11 cellular contexts compared by ENCODE assay signal in the genomic region with DNA sequence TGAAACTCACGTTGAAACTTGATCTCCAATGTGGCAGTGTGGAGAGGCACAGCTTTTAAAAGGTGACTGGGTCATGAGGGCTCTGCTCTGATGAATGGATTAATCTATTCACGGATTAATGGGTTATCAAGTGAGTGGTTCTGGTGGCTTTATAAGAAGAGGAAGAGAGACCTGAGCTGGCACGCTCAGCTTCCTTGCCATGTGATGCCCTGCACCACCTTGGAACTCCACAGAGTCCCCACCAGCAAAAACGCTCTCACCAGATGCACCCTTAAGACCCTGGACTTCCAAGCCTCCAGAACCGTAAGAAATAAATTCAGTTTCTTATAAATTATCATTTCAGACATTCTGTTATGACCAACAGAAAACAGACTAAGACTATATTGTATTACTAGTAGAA. TPM values are rescaled to one million over a fixed set of nuclear protein-coding genes. Genes with fewer than 3 reads are reported as not detected.
DNase-seq lines count a peak whose midpoint lies in the region; ATAC-seq and TF ChIP-seq lines count a peak whose summit lies in the region.
"Had no signal": no experiment of that assay in that cellular context is flagged by ENCODE, and none has a peak within 500 bp of the region (broad histone marks: within the 10 kb centered on the region; RNA-seq: fewer than 3 reads in every experiment).

No MANE protein-coding gene starts in this region.

- no peaks in the 10 kb centered on the region for H3K27me3 ChIP-seq in cardiac muscle cell

- peak overlapping the region; percentile 89 to 93 (median 93) for H3K4me3 Mint-ChIP-seq in T-cell
- peak overlapping the region; percentile 87 to 93 (median 91) for H3K4me3 Mint-ChIP-seq in immature natural killer cell
- peak overlapping the region; percentile 81 for H3K4me3 Mint-ChIP-seq in type B pancreatic cell

- CTCF ChIA-PET in T-cell (lab: Charles Lee): no interaction called here

- peak overlapping the region; percentile 78 to 80 for H3K27ac Mint-ChIP-seq in T-cell
- peak overlapping the region; percentile 30 to 90 (median 82) for H3K27ac Mint-ChIP-seq in immature natural killer cell
- no peak overlapping the region for H3K27ac Mint-ChIP-seq in type B pancreatic cell

- H3K4me1 ChIP-seq in cardiac muscle cell (ENCODE audit: low read depth): peaks cover 26% of the 10 kb centered on the region

- TF ChIP-seq CTCF in cardiac muscle cell (IDR thresholded peaks at IDR 0.05; ENCODE audit: low read depth, low read length) (no peak), type B pancreatic cell (conservative IDR thresholded peaks at IDR 0.05) (no peak), GM13977 (IDR thresholded peaks at IDR 0.05; ENCODE audit: extremely low read depth, insufficient read depth, missing control alignments) (no peak)

- POLR2A ChIA-PET in T-cell (lab: Charles Lee): interaction anchor here (0.6 to 1.0 kb wide), 4 partner anchors 10 to 869 kb away, joined by 3 to 7 read pairs (median 3); no protein-coding TSS in a partner anchor

- H3K36me3 Mint-ChIP-seq in T-cell: peaks cover 13% of the 10 kb centered on the region
- no peaks in the 10 kb centered on the region for H3K36me3 Mint-ChIP-seq in immature natural killer cell
- H3K36me3 Mint-ChIP-seq in type B pancreatic cell: peaks cover 8% of the 10 kb centered on the region

- no peak overlapping the region for H3K27ac ChIP-seq in cardiac muscle cell

- no peak for ATAC-seq in left ventricle myocardium superior
- ATAC-seq in T-cell (replicated peaks in 1 of 4): peak in 1 of 4 experiments; percentile 8
- ATAC-seq in HG03095 (IDR thresholded peaks at IDR 0.05; ENCODE audit: unreplicated experiment): no peak

- H3K9me3 Mint-ChIP-seq in T-cell (no peaks in the 10 kb centered on the region), immature natural killer cell (no peaks in the 10 kb centered on the region), type B pancreatic cell (no peaks in the 10 kb centered on the region)

- H3K27me3 Mint-ChIP-seq in T-cell (no peaks in the 10 kb centered on the region), immature natural killer cell (ENCODE audit: low read depth in 3 of 3) (peaks cover 0 to 4% (median 4%) of the 10 kb centered on the region in 3 donors), type B pancreatic cell (peaks cover 3% of the 10 kb centered on the region)

- in situ Hi-C loops in GM13977 (cut with MboI; ENCODE audit: low pct_unique_long_range_greater_than_20kb, low sequenced_read_pairs, unreplicated experiment): loop anchor here (25.0 kb wide), 2 partner anchors 403 to 853 kb away; a partner anchor contains a TSS

- intact Hi-C loops in left ventricle myocardium superior (cut with micrococcal nuclease): no loop called here

- H3K4me1 Mint-ChIP-seq in T-cell: peaks cover 65 to 77% (median 75%) of the 10 kb centered on the region in 3 donors
- H3K4me1 Mint-ChIP-seq in immature natural killer cell: peaks cover 83 to 86% of the 10 kb centered on the region in 2 donors
- H3K4me1 Mint-ChIP-seq in type B pancreatic cell (ENCODE audit: unreplicated experiment): peaks cover 35% of the 10 kb centered on the region

- H3K9me3 ChIP-seq in cardiac muscle cell (ENCODE audit: low read depth): no peaks in the 10 kb centered on the region

- DNase-seq in cardiac muscle cell (ENCODE audit: low read depth in 1 of 2, low spot score in 1 of 2): no peak
- no peak for DNase-seq in left ventricle myocardium superior
- DNase-seq in T-cell: no peak
- DNase-seq in immature natural killer cell: no peak
- no peak for DNase-seq in type B pancreatic cell (ENCODE audit: extremely low spot score, unreplicated experiment)
- no peak for DNase-seq in Kasumi-1 (lab: John Stamatoyannopoulos, UW)
- no peak for DNase-seq in GM13977 (ENCODE audit: low spot score)
- DNase-seq: activated effector memory CD4-positive, alpha-beta T cell treated with Interleukin-2 at 50 U/mL for 16 hours; AML-193 had no signal

- H3K4me3 ChIP-seq in cardiac muscle cell: peak overlapping the region; percentile 65

- H3K36me3 ChIP-seq in cardiac muscle cell: no peaks in the 10 kb centered on the region

RNA-seq across cellular contexts. Expression of a gene that starts 2.6 kb away (rescaled TPM):
- total RNA-seq in cardiac muscle cell (127 and 474 TPM in 2 replicates), left ventricle myocardium superior (33.7 TPM), T-cell (100 to 1,000 TPM; 113 to 154 (median 123) TPM), type B pancreatic cell (ENCODE audit: low replicate concordance) (25.7 and 37.5 TPM in 2 replicates)
- polyA plus RNA-seq in cardiac muscle cell (63.0 and 87.0 TPM in 2 replicates), immature natural killer cell (100 to 1,000 TPM; 118 to 123 (median 120) TPM)

RNA-seq across cellular contexts. Expression of a gene that starts 43.2 kb away (rescaled TPM):
- total RNA-seq in cardiac muscle cell: not detected in 2 replicates
- polyA plus RNA-seq in cardiac muscle cell: 0.19 and 0.24 TPM in 2 replicates
- 603 TPM for total RNA-seq in left ventricle myocardium superior
- total RNA-seq in T-cell: under 1 TPM in 1 of 5 donors, not detected in 4; 0.55 TPM
- not detected for polyA plus RNA-seq in immature natural killer cell
- total RNA-seq in type B pancreatic cell (ENCODE audit: low replicate concordance): 0.57 and 1.6 TPM in 2 replicates
- total RNA-seq: T-helper 2 cell treated with Interferon-gamma antibody and Interleukin-4, amounts not matched to agents 100 ng/mL and 5 ng/mL, for 36 hours had no signal

Comparison
In these comparisons a context has a peak if more than half of its experiments do, and no peak if none do; other contexts are left out.
1. RNA of a gene that starts 43.2 kb away (total RNA-seq): 603 TPM in left ventricle myocardium superior (single experiment); 0.57 to 1.6 TPM in type B pancreatic cell, 0.55 TPM in T-cell and not detected in cardiac muscle cell; every median in the first group is over 100 times any median in the second.
2. Peak in every context shown above with its lines, with median percentiles within 50 percentile points of each other: H3K4me3 Mint-ChIP-seq.